In genomic region chr6:112717856-112718255, GRCh38 we compare ENCODE assay signal across 32 cellular contexts.
"Had no signal": no experiment of that assay in that cellular context is flagged by ENCODE, and none has a peak within 500 bp of the region (broad histone marks: within the 10 kb centered on the region; RNA-seq: fewer than 3 reads in every experiment).

No MANE protein-coding gene starts in this region.

- H3K4me1 ChIP-seq: adrenal gland, Peyer's patch had no signal

- H3K36me3 ChIP-seq: adrenal gland, MG63, Peyer's patch, WERI-Rb-1 had no signal

- H3K9me3 ChIP-seq: adrenal gland, MG63, Peyer's patch had no signal

- DNase-seq: activated CD4-positive, alpha-beta memory T cell treated with anti-CD3 and anti-CD28 coated beads, Interleukin-2, amount 10 ng/mL, durations not matched to agents 7 days and 5 days; activated CD4-positive, alpha-beta T cell treated with anti-CD3 and anti-CD28 coated beads for 1 hour; activated CD4-positive, alpha-beta T cell treated with anti-CD3 and anti-CD28 coated beads for 48 hours; activated CD4-positive, CD25-positive, alpha-beta regulatory T cell; activated CD8-positive, alpha-beta memory T cell treated with anti-CD3 and anti-CD28 coated beads for 24 hours; activated CD8-positive, alpha-beta memory T cell treated with anti-CD3 and anti-CD28 coated beads, Interleukin-2, amount 10 ng/mL, durations not matched to agents 7 days and 5 days; activated CD8-positive, alpha-beta memory T cell treated with anti-CD3 and anti-CD28 coated beads, Interleukin-2, amount 50 U/mL, for 48 hours; activated effector memory CD4-positive, alpha-beta T cell treated with anti-CD3 and anti-CD28 coated beads, Interleukin-2, amount 50 U/mL, for 16 hours; activated naive CD4-positive, alpha-beta T cell; activated naive CD4-positive, alpha-beta T cell treated with anti-CD3 and anti-CD28 coated beads, Interleukin-2, amount 50 U/mL, for 16 hours; activated naive CD8-positive, alpha-beta T cell treated with anti-CD3 and anti-CD28 coated beads, Interleukin-2, amount 10 ng/mL, durations not matched to agents 7 days and 5 days; activated T-cell treated with anti-CD3 and anti-CD28 coated beads, Interleukin-2, amount 50 U/mL, for 1 hour; activated T-cell treated with anti-CD3 and anti-CD28 coated beads, Interleukin-2, amount 50 U/mL, for 72 hours; adrenal gland; caudate nucleus; cerebellar nuclear complex; Karpas-422; KBM-7; MG63; NCI-H1092; NCI-H1436 treated with DMSO at 0.1 percent for 48 hours; NCI-H1694 treated with DMSO at 0.1 percent for 48 hours; NCI-H2029; NCI-H345; NCI-H524 treated with DMSO at 0.1 percent for 48 hours; PC-3; Peyer's patch; RPMI8226; SHP77 treated with DMSO at 0.1 percent for 48 hours; SW 1271; T1000; WERI-Rb-1 had no signal

- H3K4me3 ChIP-seq: adrenal gland, MG63, Peyer's patch had no signal

- H3K27me3 ChIP-seq: adrenal gland, MG63, Peyer's patch had no signal

- H3K27ac ChIP-seq: adrenal gland, Peyer's patch, WERI-Rb-1 had no signal
